Comparison of ENCODE assay signal across 8 cellular contexts in the genomic region with DNA sequence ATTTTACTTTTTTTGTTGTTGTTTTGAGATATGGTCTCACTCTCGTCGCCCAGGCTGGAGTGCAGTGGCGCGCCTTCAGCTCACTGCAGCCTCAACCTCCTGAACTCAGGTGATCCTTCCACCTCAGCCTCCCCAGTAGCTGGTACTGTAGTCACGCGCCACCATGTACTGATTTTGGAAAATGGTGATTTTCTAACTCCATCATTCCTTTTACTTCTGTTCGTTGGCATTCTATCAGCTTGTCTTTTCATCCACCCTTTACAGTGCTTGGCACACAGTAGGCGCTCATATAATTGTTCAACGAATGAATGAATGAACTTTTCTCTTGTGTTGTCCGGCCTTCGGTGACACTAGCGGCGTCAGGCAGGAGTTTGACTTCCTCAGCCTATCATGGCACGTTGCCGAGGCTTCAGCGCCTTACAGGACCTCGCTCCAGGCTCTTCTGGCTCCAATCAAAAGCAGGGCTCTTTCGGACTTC. TPM values are rescaled to one million over a fixed set of nuclear protein-coding genes. Genes with fewer than 3 reads are reported as not detected.
DNase-seq lines count a peak whose midpoint lies in the region; ATAC-seq and TF ChIP-seq lines count a peak whose summit lies in the region.

No MANE protein-coding gene starts in this region.

- H3K9me3 ChIP-seq in Karpas-422 (ENCODE audit: low read length), result no peaks in the 10 kb centered on the region
- H3K9me3 ChIP-seq in naive thymus-derived CD4-positive, alpha-beta T cell (ENCODE audit: control insufficient read depth in 2 of 3, low read length in 3 of 3), result no peaks in the 10 kb centered on the region

- ATAC-seq in central memory CD8-positive, alpha-beta T cell (replicated peaks; ENCODE audit: extremely low read depth, poor library complexity, severe bottlenecking), result no peak
- no peak for ATAC-seq in naive thymus-derived CD4-positive, alpha-beta T cell
- ATAC-seq in GM21528 (IDR thresholded peaks at IDR 0.05; ENCODE audit: low FRiP score, unreplicated experiment) (no peak), HG02798 (IDR thresholded peaks at IDR 0.05; ENCODE audit: poor library complexity, unreplicated experiment) (no peak)

- H3K4me3 ChIP-seq in BJ (ENCODE audit: low read depth, low read length) (peak overlapping the region; percentile 100), Karpas-422 (ENCODE audit: low read length) (peak overlapping the region; percentile 53)
- H3K4me3 ChIP-seq in naive thymus-derived CD4-positive, alpha-beta T cell (ENCODE audit: low read length), result peak overlapping the region; percentile 65

- H3K36me3 Mint-ChIP-seq in central memory CD8-positive, alpha-beta T cell (ENCODE audit: insufficient read depth), result peaks cover 13% of the 10 kb centered on the region
- H3K36me3 Mint-ChIP-seq in naive thymus-derived CD4-positive, alpha-beta T cell, result peaks cover 0 to 11% (median 0%) of the 10 kb centered on the region in 5 donors

- H3K9ac ChIP-seq in Karpas-422 (ENCODE audit: low read length), result peak overlapping the region; percentile 53

- peaks cover 42% of the 10 kb centered on the region for H3K4me1 ChIP-seq in Karpas-422 (ENCODE audit: low read length)
- H3K4me1 ChIP-seq in naive thymus-derived CD4-positive, alpha-beta T cell (ENCODE audit: control insufficient read depth in 2 of 2, insufficient read depth in 2 of 2, low read length in 2 of 2), result peaks cover 13 to 16% of the 10 kb centered on the region in 2 donors

- TF ChIP-seq CTCF in BJ (IDR thresholded peaks at IDR 0.05; ENCODE audit: insufficient read depth, low read depth, low read length), result no peak

- H2AFZ ChIP-seq in Karpas-422 (ENCODE audit: low read length), result peak overlapping the region; percentile 71

- peak overlapping the region; percentile 84 for H3K4me2 ChIP-seq in Karpas-422 (ENCODE audit: low read depth, low read length, poor library complexity, severe bottlenecking)

- H3K79me2 ChIP-seq in Karpas-422 (ENCODE audit: low read length), result peaks cover 50% of the 10 kb centered on the region

- H4K20me1 ChIP-seq in Karpas-422 (ENCODE audit: insufficient read depth, low read depth, low read length), result peaks cover 40% of the 10 kb centered on the region

- H3K27me3 Mint-ChIP-seq in central memory CD8-positive, alpha-beta T cell, result no peaks in the 10 kb centered on the region
- no peaks in the 10 kb centered on the region for H3K27me3 Mint-ChIP-seq in naive thymus-derived CD4-positive, alpha-beta T cell

- H3K4me3 Mint-ChIP-seq in central memory CD8-positive, alpha-beta T cell, result peak overlapping the region; percentile 97
- H3K4me3 Mint-ChIP-seq in naive thymus-derived CD4-positive, alpha-beta T cell, result peak overlapping the region; percentile 90 to 100 (median 96)

- no peaks in the 10 kb centered on the region for H3K27me3 ChIP-seq in BJ (ENCODE audit: control insufficient read depth, insufficient read depth, low read length)
- H3K27me3 ChIP-seq in Karpas-422 (ENCODE audit: low read length), result no peaks in the 10 kb centered on the region
- H3K27me3 ChIP-seq in naive thymus-derived CD4-positive, alpha-beta T cell (ENCODE audit: control insufficient read depth in 2 of 2, insufficient read depth in 2 of 2, low read length in 2 of 2), result no peaks in the 10 kb centered on the region

- intact Hi-C loops in naive thymus-derived CD4-positive, alpha-beta T cell (cut with micrococcal nuclease), result loop anchor here (1.0 to 10.0 kb wide), 18 partner anchors 8 to 637 kb away; partner anchors contain the start of genes DGUOK (in 2 of the 2), MOB1A (in 2 of the 2), WBP1 (in 2 of the 2) and AUP1 (in 1 of the 2)

- H3K4me1 Mint-ChIP-seq in central memory CD8-positive, alpha-beta T cell, result peaks cover 29% of the 10 kb centered on the region
- H3K4me1 Mint-ChIP-seq in naive thymus-derived CD4-positive, alpha-beta T cell, result peaks cover 28 to 44% (median 31%) of the 10 kb centered on the region in 7 donors

- peak overlapping the region; percentile 57 for H3K27ac ChIP-seq in Karpas-422 (ENCODE audit: low read length)
- H3K27ac ChIP-seq in naive thymus-derived CD4-positive, alpha-beta T cell (ENCODE audit: low read depth, low read length), result peak overlapping the region; percentile 88

- POLR2A ChIA-PET in BJ (lab: Charles Lee), result no interaction called here
- POLR2A ChIA-PET in naive thymus-derived CD4-positive, alpha-beta T cell (lab: Charles Lee), result interaction anchor here (0.5 to 6.0 kb wide), 9 partner anchors 9 to 371 kb away, joined by 3 to 60 read pairs (median 4); partner anchors contain the start of genes BOLA3, C2orf81, MOB1A and TLX2

- no peaks in the 10 kb centered on the region for H3K9me2 ChIP-seq in Karpas-422 (replicated peaks; ENCODE audit: insufficient read depth, low read length)

- H3K27ac Mint-ChIP-seq in central memory CD8-positive, alpha-beta T cell (ENCODE audit: low read depth), result peak overlapping the region; percentile 97
- H3K27ac Mint-ChIP-seq in naive thymus-derived CD4-positive, alpha-beta T cell, result peak overlapping the region; percentile 94 to 100 (median 97)

- H3K36me3 ChIP-seq in BJ (ENCODE audit: control insufficient read depth, insufficient read depth, low read length) (no peaks in the 10 kb centered on the region), Karpas-422 (ENCODE audit: insufficient read depth, low read length) (peaks cover 37% of the 10 kb centered on the region)
- H3K36me3 ChIP-seq in naive thymus-derived CD4-positive, alpha-beta T cell (ENCODE audit: control insufficient read depth in 2 of 3, insufficient read depth in 3 of 3, low read length in 3 of 3), result no peaks in the 10 kb centered on the region

- H3K9me3 Mint-ChIP-seq in central memory CD8-positive, alpha-beta T cell, result no peaks in the 10 kb centered on the region
- H3K9me3 Mint-ChIP-seq in naive thymus-derived CD4-positive, alpha-beta T cell, result peaks cover 0 to 2% (median 0%) of the 10 kb centered on the region in 11 donors

- no peak for DNase-seq in BJ (ENCODE audit: low read depth)
- DNase-seq in Karpas-422, result no peak
- DNase-seq in central memory CD8-positive, alpha-beta T cell (ENCODE audit: low spot score in 2 of 2), result no peak
- DNase-seq in naive thymus-derived CD4-positive, alpha-beta T cell, result peak in 1 of 9 donors; percentile 9
- no peak for DNase-seq in stimulated activated CD4-positive, alpha-beta T cell treated with anti-CD3 and anti-CD28 coated beads, Interleukin-12 subunit alpha, Interleukin-12 subunit beta, amount 100 ng/mL, for 4 hours
- no peak for DNase-seq in activated effector memory CD4-positive, alpha-beta T cell treated with Interleukin-2 at 50 U/mL for 16 hours

- CTCF ChIA-PET in BJ (lab: Yijun Ruan, JAX), result interaction anchor here (0.8 to 2.1 kb wide), 9 partner anchors 10 to 78 kb away, joined by 3 to 10 read pairs (median 4); partner anchors contain the start of gene MOB1A
- CTCF ChIA-PET in naive thymus-derived CD4-positive, alpha-beta T cell (lab: Charles Lee), result interaction anchor here (1.3 to 3.0 kb wide), 2 partner anchors 14 to 19 kb away, joined by 3 to 24 read pairs; partner anchors contain the start of gene MOB1A

RNA-seq across cellular contexts. Expression of gene MTHFD2, which starts 0.4 kb away (rescaled TPM):
- polyA plus RNA-seq in BJ (2011; rRNA removed), result 282 and 380 TPM in 2 replicates
- polyA minus RNA-seq in BJ (2011; rRNA and poly(A)+ RNA removed), result 200 and 277 TPM in 2 replicates
- total RNA-seq in Karpas-422 (2014; rRNA removed; shearing (Covaris generic); ENCODE audit: low replicate concordance), result 710 and 714 TPM in 2 replicates
- total RNA-seq in naive thymus-derived CD4-positive, alpha-beta T cell, result 100 to 1,000 TPM in 1 of 5 experiments, 10 to 100 TPM in 4; 14.5 to 186 (median 25.1) TPM
- 1 to 10 TPM; 6.8 to 8.1 TPM for polyA plus RNA-seq in naive thymus-derived CD4-positive, alpha-beta T cell

RNA-seq across cellular contexts. Expression of gene MOB1A, which starts 19.3 kb away (rescaled TPM):
- 19.1 and 42.8 TPM in 2 replicates for polyA plus RNA-seq in BJ (2011; rRNA removed)
- polyA minus RNA-seq in BJ (2011; rRNA and poly(A)+ RNA removed), result 23.2 and 28.7 TPM in 2 replicates
- total RNA-seq in Karpas-422 (2014; rRNA removed; shearing (Covaris generic); ENCODE audit: low replicate concordance), result 221 and 542 TPM in 2 replicates
- total RNA-seq in naive thymus-derived CD4-positive, alpha-beta T cell, result 100 to 1,000 TPM; 113 to 185 (median 140) TPM
- polyA plus RNA-seq in naive thymus-derived CD4-positive, alpha-beta T cell, result 100 to 1,000 TPM; 106 to 120 TPM

RNA-seq across cellular contexts. Expression of gene BOLA3, which starts 50.3 kb away (rescaled TPM):
- 11.4 and 35.9 TPM in 2 replicates for polyA plus RNA-seq in BJ (2011; rRNA removed)
- polyA minus RNA-seq in BJ (2011; rRNA and poly(A)+ RNA removed), result 2.1 and 3.1 TPM in 2 replicates
- 37.3 and 120 TPM in 2 replicates for total RNA-seq in Karpas-422 (2014; rRNA removed; shearing (Covaris generic); ENCODE audit: low replicate concordance)
- 10 to 100 TPM in 4 of 5 experiments, 1 to 10 TPM in 1; 6.9 to 54.8 (median 13.7) TPM for total RNA-seq in naive thymus-derived CD4-positive, alpha-beta T cell
- 10 to 100 TPM; 70.0 to 87.3 TPM for polyA plus RNA-seq in naive thymus-derived CD4-positive, alpha-beta T cell
